15 cellular contexts compared by ENCODE assay signal in genomic region chr2:46815121-46815802, GRCh38.
DNase-seq lines count a peak whose midpoint lies in the region; ATAC-seq, FAIRE-seq and TF ChIP-seq lines count a peak whose summit lies in the region.
"Had no signal": no experiment of that assay in that cellular context is flagged by ENCODE, and none has a peak within 500 bp of the region (broad histone marks: within the 10 kb centered on the region; RNA-seq: fewer than 3 reads in every experiment).

No MANE protein-coding gene starts in this region.

- no peak overlapping the region for H2BK5ac ChIP-seq in H1 (ENCODE audit: low read depth, low read length)

- no peaks in the 10 kb centered on the region for H3K79me1 ChIP-seq in H1 (ENCODE audit: low read depth, low read length)

- peak; percentile 8 to 42; a peak in 3 of 4 replicates for TF ChIP-seq RAD21 in H1 (IDR thresholded peaks at IDR 0.05 in 1 of 2, conservative IDR thresholded peaks at IDR 0.05 in 1 of 2; ENCODE audit: low read depth in 2 of 2, low read length in 2 of 2)

- TF ChIP-seq EP300 in H1 (IDR thresholded peaks at IDR 0.05; ENCODE audit: borderline replicate concordance in 1 of 2, low read depth in 2 of 2, low read length in 2 of 2): no peak

- H2BK15ac ChIP-seq in H1 (ENCODE audit: low read length): no peak overlapping the region

- H3K4me1 ChIP-seq in ACC112 (ENCODE audit: control insufficient read depth, insufficient read depth, low read length, unreplicated experiment): peaks cover 36% of the 10 kb centered on the region
- H3K4me1 ChIP-seq in Loucy (ENCODE audit: insufficient read depth, low read length, poor library complexity, severe bottlenecking): peaks cover 49% of the 10 kb centered on the region
- no peaks in the 10 kb centered on the region; a peak in 1 of 7 replicates for H3K4me1 ChIP-seq in H1 (replicated peaks in 1 of 4; ENCODE audit: control insufficient read depth in 3 of 4, insufficient read depth in 4 of 4, low read length in 3 of 4)
- no peaks in the 10 kb centered on the region for H3K4me1 ChIP-seq in CD4-positive, alpha-beta memory T cell (ENCODE audit: insufficient read depth, low read length)

- 87% methylated on average over 10 of the region's 10 CpGs; no CpG with 5 or more reads in 1 of the 2 experiments for WGBS in H1 (ENCODE audit: extremely low coverage in 1 of 2, insufficient coverage in 1 of 2, insufficient read length in 1 of 2, insufficient replicate concordance in 2 of 2, low coverage in 1 of 2, low lambda C conversion rate in 2 of 2, missing lambda C conversion rate in 1 of 2), 2 experiments

- FAIRE-seq in H1 (lab: Jason Lieb, UNC): no peak
- FAIRE-seq: colon had no signal

- no peak overlapping the region for H2BK20ac ChIP-seq in H1 (ENCODE audit: low read length)

- H3K56ac ChIP-seq in H1 (replicated peaks; ENCODE audit: insufficient read length, low read depth, low read length): no peak overlapping the region

- no peak overlapping the region for H2BK120ac ChIP-seq in H1 (replicated peaks; ENCODE audit: low read depth, low read length)

- no peak overlapping the region for H3K4me3 Mint-ChIP-seq in nephron
- no peak overlapping the region for H3K4me3 Mint-ChIP-seq in CD4-positive, alpha-beta memory T cell
- H3K4me3 Mint-ChIP-seq: activated naive CD8-positive, alpha-beta T cell had no signal

- no peak overlapping the region for H4K91ac ChIP-seq in H1 (replicated peaks; ENCODE audit: insufficient read length, low read length)

- no peak overlapping the region for H3K4ac ChIP-seq in H1 (replicated peaks; ENCODE audit: insufficient read length, low read depth, low read length)

- no peak for TF ChIP-seq POLR2A in H1 (IDR thresholded peaks at IDR 0.05; ENCODE audit: control extremely low read depth in 1 of 2, low read depth in 2 of 2, low read length in 2 of 2)

- no peaks in the 10 kb centered on the region; the same call in 1 of the 2 replicates for H3F3A ChIP-seq in Loucy (ENCODE audit: low read depth)

- H3K79me2 ChIP-seq in ACC112 (ENCODE audit: control insufficient read depth, insufficient read depth, low read length, unreplicated experiment) (no peaks in the 10 kb centered on the region), Loucy (ENCODE audit: insufficient read depth, low read length) (no peaks in the 10 kb centered on the region), H1 (ENCODE audit: control insufficient read depth in 1 of 2, insufficient read depth in 2 of 2, low read length in 2 of 2) (no peaks in the 10 kb centered on the region)

- H3K4me2 ChIP-seq in Loucy (ENCODE audit: low read depth, low read length, poor library complexity, severe bottlenecking) (peak overlapping the region; percentile 66), H1 (ENCODE audit: insufficient read depth in 1 of 2, low read depth in 2 of 2, low read length in 2 of 2) (no peak overlapping the region)

- H3K36me3 Mint-ChIP-seq in nephron (ENCODE audit: low read depth): no peaks in the 10 kb centered on the region
- no peaks in the 10 kb centered on the region for H3K36me3 Mint-ChIP-seq in CD4-positive, alpha-beta memory T cell

- H2BK12ac ChIP-seq in H1 (ENCODE audit: low read depth, low read length): no peak overlapping the region

- no peaks in the 10 kb centered on the region for H3K36me3 ChIP-seq in ACC112 (ENCODE audit: insufficient read depth, low read length)
- no peaks in the 10 kb centered on the region for H3K36me3 ChIP-seq in Loucy (ENCODE audit: insufficient read depth, low read length)
- no peaks in the 10 kb centered on the region for H3K36me3 ChIP-seq in H1 (ENCODE audit: control insufficient read depth in 2 of 4, insufficient read depth in 4 of 4, low read length in 3 of 4)
- no peaks in the 10 kb centered on the region for H3K36me3 ChIP-seq in CD4-positive, alpha-beta memory T cell (ENCODE audit: insufficient read depth, low read length)

- no peak overlapping the region for H3K23ac ChIP-seq in H1 (ENCODE audit: insufficient read length)

- H3K27ac Mint-ChIP-seq in nephron: peak overlapping the region; percentile 55 to 95 (median 92)
- no peak overlapping the region for H3K27ac Mint-ChIP-seq in CD4-positive, alpha-beta memory T cell
- H3K27ac Mint-ChIP-seq: activated naive CD8-positive, alpha-beta T cell had no signal

- TF ChIP-seq CTCF in Loucy (conservative IDR thresholded peaks at IDR 0.05; ENCODE audit: low read length) (peak; percentile 57), H1 (IDR thresholded peaks at IDR 0.05; ENCODE audit: control extremely low read depth in 1 of 3, insufficient read depth in 1 of 3, low read depth in 1 of 3, low read length in 3 of 3) (peak in 1 of 3 experiments; percentile 2; a peak in 1 of 4 replicates), nephron (IDR thresholded peaks at IDR 0.05; ENCODE audit: unreplicated experiment in 3 of 3) (no peak)

- no peak overlapping the region for H2AFZ ChIP-seq in ACC112 (ENCODE audit: low read length, unreplicated experiment)
- 0 out of 2 replicates have a peak overlapping the region, but pooled peaks have one; percentile 25 for H2AFZ ChIP-seq in Loucy (ENCODE audit: low read length)
- no peak overlapping the region for H2AFZ ChIP-seq in H1 (ENCODE audit: low read length)

- H3K9ac ChIP-seq in Loucy (ENCODE audit: low read depth, low read length, poor library complexity, severe bottlenecking) (peak overlapping the region; percentile 50), H1 (replicated peaks in 1 of 4; ENCODE audit: extremely low read depth in 1 of 4, low read depth in 3 of 4, low read length in 3 of 4) (no peak overlapping the region)

- no peaks in the 10 kb centered on the region for H3K27me3 ChIP-seq in ACC112 (ENCODE audit: insufficient read depth, low read length)
- H3K27me3 ChIP-seq in Loucy (ENCODE audit: insufficient read depth, low read length, poor library complexity, severe bottlenecking): no peaks in the 10 kb centered on the region
- H3K27me3 ChIP-seq in H1 (replicated peaks in 1 of 4; ENCODE audit: control insufficient read depth in 3 of 4, extremely low read depth in 1 of 4, insufficient read depth in 3 of 4, low read length in 3 of 4): no peaks in the 10 kb centered on the region
- no peaks in the 10 kb centered on the region for H3K27me3 ChIP-seq in CD4-positive, alpha-beta memory T cell (ENCODE audit: insufficient read depth, low read length)

- intact Hi-C loops in CD4-positive, alpha-beta memory T cell (cut with micrococcal nuclease): no loop called here

- H3K9me3 Mint-ChIP-seq in nephron: peaks cover 2% of the 10 kb centered on the region
- H3K9me3 Mint-ChIP-seq in CD4-positive, alpha-beta memory T cell: peaks cover 0 to 2% (median 0%) of the 10 kb centered on the region in 8 donors

- H4K8ac ChIP-seq in H1 (ENCODE audit: extremely low read depth, insufficient read depth, low read length): no peak overlapping the region

- H3K23me2 ChIP-seq in H1 (ENCODE audit: low read depth, low read length): no peaks in the 10 kb centered on the region

- H3K27ac ChIP-seq in ACC112 (ENCODE audit: low read depth, low read length) (peak overlapping the region; percentile 92), H1 (ENCODE audit: low read depth, low read length) (no peak overlapping the region)
- no peak overlapping the region for H3K27ac ChIP-seq in CD4-positive, alpha-beta memory T cell (ENCODE audit: low read depth, low read length)

- H2AK5ac ChIP-seq in H1 (ENCODE audit: low read depth, low read length): no peak overlapping the region

- no peak overlapping the region for H3K14ac ChIP-seq in H1 (ENCODE audit: insufficient read length)

- no peak overlapping the region for H3K18ac ChIP-seq in H1 (ENCODE audit: extremely low read depth, low read length)

- no peak overlapping the region for H3K4me3 ChIP-seq in ACC112 (ENCODE audit: low read depth, low read length)
- H3K4me3 ChIP-seq in Loucy (ENCODE audit: low read length, poor library complexity, severe bottlenecking): peak overlapping the region; percentile 45
- no peak overlapping the region for H3K4me3 ChIP-seq in H1 (ENCODE audit: extremely low read depth in 1 of 4, insufficient read depth in 2 of 4, low read depth in 3 of 4, low read length in 4 of 4)
- no peak overlapping the region for H3K4me3 ChIP-seq in CD4-positive, alpha-beta memory T cell (ENCODE audit: low read length in 2 of 2)

- no peaks in the 10 kb centered on the region for H3K9me3 ChIP-seq in Loucy (ENCODE audit: insufficient read depth, low read depth, low read length)
- H3K9me3 ChIP-seq in H1 (ENCODE audit: insufficient read depth in 2 of 2, low read depth in 1 of 2, low read length in 1 of 2): no peaks in the 10 kb centered on the region
- H3K9me3 ChIP-seq in CD4-positive, alpha-beta memory T cell (ENCODE audit: control insufficient read depth in 1 of 2, low read length in 2 of 2): no peaks in the 10 kb centered on the region

- POLR2A ChIA-PET in H1 (lab: Charles Lee; ENCODE audit: partially characterized antibody): no interaction called here
- POLR2A ChIA-PET in CD4-positive, alpha-beta memory T cell (lab: Charles Lee; ENCODE audit: partially characterized antibody): no interaction called here

- no peaks in the 10 kb centered on the region for H3K9me2 ChIP-seq in Loucy (replicated peaks; ENCODE audit: low read depth, low read length)

- H4K20me1 ChIP-seq in Loucy (ENCODE audit: insufficient read depth, low read length, poor library complexity, severe bottlenecking): no peaks in the 10 kb centered on the region
- H4K20me1 ChIP-seq in H1 (replicated peaks in 1 of 2; ENCODE audit: control insufficient read depth in 1 of 2, insufficient read depth in 2 of 2, low read length in 2 of 2): no peaks in the 10 kb centered on the region

- CTCF ChIA-PET in H1 (lab: Charles Lee; ENCODE audit: partially characterized antibody): interaction anchor here (1.0 to 3.2 kb wide), 4 partner anchors 8 to 43 kb away, joined by 3 to 11 read pairs (median 4); no protein-coding TSS in a partner anchor
- CTCF ChIA-PET in CD4-positive, alpha-beta memory T cell (lab: Charles Lee; ENCODE audit: partially characterized antibody): no interaction called here

- peaks cover 3% of the 10 kb centered on the region for H3K27me3 Mint-ChIP-seq in nephron (ENCODE audit: low read depth)
- peaks cover 4 to 19% of the 10 kb centered on the region in 2 donors for H3K27me3 Mint-ChIP-seq in CD4-positive, alpha-beta memory T cell

- H4K5ac ChIP-seq in H1 (ENCODE audit: insufficient read length, low read depth, low read length): no peak overlapping the region

- DNase-seq in H1 (ENCODE audit: low read depth in 1 of 2, low spot score in 2 of 2): peak in 1 of 2 experiments; percentile 43
- DNase-seq in C1 segment of cervical spinal cord (lab: John Stamatoyannopoulos, UW): no peak
- DNase-seq in CD4-positive, alpha-beta memory T cell: no peak
- DNase-seq: GF-D8; KG1; NCI-H2171; stimulated activated CD4-positive, alpha-beta T cell treated with anti-CD3 and anti-CD28 coated beads, Interleukin-15, amount 100 ng/mL, for 24 hours; T-helper 2 cell had no signal

- peaks cover 55% of the 10 kb centered on the region for H3K4me1 Mint-ChIP-seq in nephron
- no peaks in the 10 kb centered on the region for H3K4me1 Mint-ChIP-seq in CD4-positive, alpha-beta memory T cell

- ATAC-seq in GM21825 (IDR thresholded peaks at IDR 0.05; ENCODE audit: unreplicated experiment) (no peak), HG03135 (IDR thresholded peaks at IDR 0.05; ENCODE audit: unreplicated experiment) (no peak)

TF ChIP-seq in H1, 55 proteins besides CTCF, POLR2A, EP300 and RAD21 (continues in another document):
- TF ChIP-seq CHD2 (IDR thresholded peaks at IDR 0.05; ENCODE audit: low read length): no peak
- TF ChIP-seq CBX8 (IDR thresholded peaks at IDR 0.05; ENCODE audit: borderline replicate concordance, low read depth, low read length): no peak
- no peak for TF ChIP-seq GTF2F1 (IDR thresholded peaks at IDR 0.05; ENCODE audit: borderline replicate concordance, low read depth, low read length)

Comparison
In these comparisons a context has a peak if more than half of its experiments do, and no peak if none do; other contexts are left out.
1. H3K27ac Mint-ChIP-seq: peak in nephron (3 of 3); none in CD4-positive, alpha-beta memory T cell (0 of 7).